8 cellular contexts compared by ENCODE assay signal in genomic region chr3:127820871-127821853, GRCh38. TPM values are rescaled to one million over a fixed set of nuclear protein-coding genes. Genes with fewer than 3 reads are reported as not detected.
DNase-seq lines count a peak whose midpoint lies in the region.

No MANE protein-coding gene starts in this region.

- H3K27ac ChIP-seq in mucosa of rectum (ENCODE audit: low read depth in 2 of 2, low read length in 2 of 2): peak overlapping the region; percentile 92 to 96

- in situ Hi-C loops in KBM-7 (cut with MboI; ENCODE audit: low pct_unique_long_range_greater_than_20kb, low sequenced_read_pairs): no loop called here

- H3K36me3 Mint-ChIP-seq in activated naive CD4-positive, alpha-beta T cell treated with anti-CD3 and anti-CD28 coated beads for 36 hours (ENCODE audit: low read depth): no peaks in the 10 kb centered on the region

- peaks cover 4% of the 10 kb centered on the region for H3K4me1 Mint-ChIP-seq in activated naive CD4-positive, alpha-beta T cell treated with anti-CD3 and anti-CD28 coated beads for 36 hours (ENCODE audit: low read depth)

- DNase-seq in GF-D8 (lab: John Stamatoyannopoulos, UW) (peak; percentile 34), M059J (ENCODE audit: low read depth) (peak; percentile 81), cerebellar cortex (ENCODE audit: low spot score) (peak; percentile 91), KBM-7 (no peak), middle frontal gyrus (ENCODE audit: extremely low spot score, low spot score) (no peak)
- DNase-seq in activated naive CD4-positive, alpha-beta T cell treated with anti-CD3 and anti-CD28 coated beads for 36 hours: no peak
- DNase-seq in NK-92 treated with Interleukin-12 subunit alpha and Interleukin-12 subunit beta, amount 100 ng/mL, for 24 hours (lab: John Stamatoyannopoulos, UW): no peak

- CTCF ChIA-PET in activated naive CD4-positive, alpha-beta T cell treated with anti-CD3 and anti-CD28 coated beads for 36 hours (lab: Charles Lee): interaction anchor here (1.2 kb wide), 1 partner anchor 11 kb away, joined by 4 read pairs; no protein-coding TSS in a partner anchor

- intact Hi-C loops in activated naive CD4-positive, alpha-beta T cell treated with anti-CD3 and anti-CD28 coated beads for 36 hours (cut with micrococcal nuclease): loop anchor here (10.0 kb wide), 1 partner anchor 246 kb away; no protein-coding TSS in a partner anchor

- H3K4me1 ChIP-seq in mucosa of rectum (ENCODE audit: control insufficient read depth in 2 of 2, insufficient read depth in 2 of 2, low read length in 2 of 2): peaks cover 45 to 59% of the 10 kb centered on the region in 2 donors

- peaks cover 3 to 5% of the 10 kb centered on the region in 2 donors for H3K36me3 ChIP-seq in mucosa of rectum (ENCODE audit: control insufficient read depth in 2 of 2, insufficient read depth in 2 of 2, low read length in 2 of 2)

- no peaks in the 10 kb centered on the region for H3K9me3 ChIP-seq in mucosa of rectum (ENCODE audit: control insufficient read depth in 2 of 2, low read length in 2 of 2)

- H3K27me3 ChIP-seq in mucosa of rectum (ENCODE audit: control insufficient read depth in 2 of 2, insufficient read depth in 2 of 2, low read length in 2 of 2): no peaks in the 10 kb centered on the region

- H3K9ac ChIP-seq in mucosa of rectum (ENCODE audit: low read depth in 1 of 2, low read length in 2 of 2): peak overlapping the region; percentile 94 to 97

- H3K9me3 Mint-ChIP-seq in activated naive CD4-positive, alpha-beta T cell treated with anti-CD3 and anti-CD28 coated beads for 36 hours: no peaks in the 10 kb centered on the region

- peak overlapping the region; percentile 90 to 93 for H3K4me3 ChIP-seq in mucosa of rectum (ENCODE audit: low read length in 2 of 2)

- peaks cover 51% of the 10 kb centered on the region for H3K27me3 Mint-ChIP-seq in activated naive CD4-positive, alpha-beta T cell treated with anti-CD3 and anti-CD28 coated beads for 36 hours (ENCODE audit: low read depth)

- H3K27ac Mint-ChIP-seq in activated naive CD4-positive, alpha-beta T cell treated with anti-CD3 and anti-CD28 coated beads for 36 hours: no peak overlapping the region

- no peak overlapping the region for H3K4me3 Mint-ChIP-seq in activated naive CD4-positive, alpha-beta T cell treated with anti-CD3 and anti-CD28 coated beads for 36 hours

RNA-seq across cellular contexts. Expression of gene MGLL, which starts 1.2 kb away (rescaled TPM):
- 11.9 and 17.0 TPM in 2 replicates for total RNA-seq in M059J (2014; rRNA removed; shearing (Covaris generic))
- total RNA-seq in activated naive CD4-positive, alpha-beta T cell treated with anti-CD3 and anti-CD28 coated beads for 36 hours: under 1 TPM; 0.14 to 0.25 TPM

Comparison
In these comparisons a context has a peak if more than half of its experiments do, and no peak if none do; other contexts are left out.
1. DNase-seq: peak in GF-D8 (single experiment), M059J (single experiment) and cerebellar cortex (single experiment); none in activated naive CD4-positive, alpha-beta T cell treated with anti-CD3 and anti-CD28 coated beads for 36 hours (single experiment), NK-92 treated with Interleukin-12 subunit alpha and Interleukin-12 subunit beta, amount 100 ng/mL, for 24 hours (single experiment), KBM-7 (single experiment) and middle frontal gyrus (single experiment).
2. RNA of gene MGLL, which starts 1.2 kb away (total RNA-seq): 11.9 to 17.0 TPM in M059J; 0.14 to 0.25 TPM in activated naive CD4-positive, alpha-beta T cell treated with anti-CD3 and anti-CD28 coated beads for 36 hours; every median in the first group is over 10 times any median in the second.